In genomic region chr7:7099584-7100014, GRCh38 we compare ENCODE assay signal across 9 cellular contexts.
DNase-seq lines count a peak whose midpoint lies in the region; ATAC-seq, FAIRE-seq and TF ChIP-seq lines count a peak whose summit lies in the region.
"Had no signal": no experiment of that assay in that cellular context is flagged by ENCODE, and none has a peak within 500 bp of the region (broad histone marks: within the 10 kb centered on the region; RNA-seq: fewer than 3 reads in every experiment).

No MANE protein-coding gene starts in this region.

- H3K36me3 ChIP-seq in endothelial cell of umbilical vein (ENCODE audit: control insufficient read depth in 2 of 2, extremely low read depth in 1 of 2, insufficient read depth in 2 of 2, low read length in 2 of 2) (no peaks in the 10 kb centered on the region), mesendoderm (ENCODE audit: control insufficient read depth, insufficient read depth, low read length) (no peaks in the 10 kb centered on the region)

- no peak overlapping the region for H4K8ac ChIP-seq in mesendoderm (ENCODE audit: low read depth, low read length)

- H3K4me1 ChIP-seq in endothelial cell of umbilical vein (ENCODE audit: control insufficient read depth, extremely low read depth, insufficient read depth, low read length) (peaks cover 15% of the 10 kb centered on the region), mesendoderm (ENCODE audit: control insufficient read depth, low read depth, low read length) (peaks cover 18% of the 10 kb centered on the region)

- peak overlapping the region; percentile 0 for H3K4ac ChIP-seq in mesendoderm (ENCODE audit: low read depth, low read length)

- WGBS in mesendoderm (ENCODE audit: extremely low coverage, insufficient coverage, low lambda C conversion rate), result no CpG with 5 or more reads among the region's 1 CpG

- H3K79me2 ChIP-seq in endothelial cell of umbilical vein (ENCODE audit: control insufficient read depth, insufficient read depth, low read length) (no peaks in the 10 kb centered on the region), mesendoderm (ENCODE audit: control insufficient read depth, insufficient read depth, low read length) (no peaks in the 10 kb centered on the region)

- H4K5ac ChIP-seq in mesendoderm (ENCODE audit: low read length), result no peak overlapping the region

- H3K4me3 ChIP-seq in endothelial cell of umbilical vein (replicated peaks in 1 of 3; ENCODE audit: insufficient read depth in 1 of 3, low read depth in 1 of 3, low read length in 3 of 3), result no peak overlapping the region
- H3K4me3 ChIP-seq in mesendoderm (ENCODE audit: low read length), result no peak overlapping the region

- H2BK5ac ChIP-seq in mesendoderm (ENCODE audit: low read length), result no peak overlapping the region

- H3K27me3 ChIP-seq in endothelial cell of umbilical vein (ENCODE audit: control insufficient read depth in 2 of 2, insufficient read depth in 2 of 2, low read length in 2 of 2) (no peaks in the 10 kb centered on the region), mesendoderm (ENCODE audit: insufficient read depth, low read length, poor library complexity) (no peaks in the 10 kb centered on the region)

- CTCF ChIA-PET in endothelial cell of umbilical vein (lab: Charles Lee), result interaction anchor here (0.6 to 1.6 kb wide), 12 partner anchors 9 to 1197 kb away, joined by 3 to 14 read pairs (median 3); partner anchors contain the start of gene C1GALT1

- no peaks in the 10 kb centered on the region for H3K9me1 ChIP-seq in endothelial cell of umbilical vein (replicated peaks; ENCODE audit: control insufficient read depth, extremely low read depth, insufficient read depth, low read length)

- no peaks in the 10 kb centered on the region for H3K9me3 ChIP-seq in endothelial cell of umbilical vein (replicated peaks; ENCODE audit: control insufficient read depth, insufficient read depth, low read length)

- no peak overlapping the region for H3K56ac ChIP-seq in mesendoderm (ENCODE audit: low read length)

- no TSS peak for BruUV-seq in endothelial cell of umbilical vein (replicated peaks; lab: Mats Ljungman, UMichigan)

- no peak for TF ChIP-seq POLR2A in endothelial cell of umbilical vein (IDR thresholded peaks at IDR 0.05; ENCODE audit: low read depth, low read length)

- no peak overlapping the region for H2BK15ac ChIP-seq in mesendoderm (replicated peaks; ENCODE audit: low read depth)

- ATAC-seq in HG03025 (IDR thresholded peaks at IDR 0.05; ENCODE audit: low FRiP score, unreplicated experiment), result no peak

- no peak overlapping the region for H3K18ac ChIP-seq in mesendoderm (ENCODE audit: low read length)

- peak; percentile 83 for DNase-seq in GM03348 (ENCODE audit: low spot score)
- DNase-seq in NCI-H748 treated with DMSO at 0.1 percent for 48 hours (lab: John Stamatoyannopoulos, UW), result peak; percentile 55
- DNase-seq in endothelial cell of umbilical vein (ENCODE audit: low read depth, low spot score), result peak; percentile 97
- DNase-seq in mesendoderm, result peak; percentile 100
- DNase-seq in NCI-H2107 treated with DMSO at 0.1 percent for 48 hours (lab: John Stamatoyannopoulos, UW; ENCODE audit: unreplicated experiment), result no peak
- no peak for DNase-seq in activated gamma-delta T cell (lab: John Stamatoyannopoulos, UW)
- no peak for DNase-seq in activated CD4-positive, alpha-beta T cell treated with anti-CD3 and anti-CD28 coated beads for 48 hours

- H2AFZ ChIP-seq in endothelial cell of umbilical vein (ENCODE audit: low read depth, low read length), result peak overlapping the region; percentile 81

- no peaks in the 10 kb centered on the region for H3K79me1 ChIP-seq in mesendoderm (ENCODE audit: low read length)

- H3K27ac ChIP-seq in endothelial cell of umbilical vein (ENCODE audit: insufficient read depth, low read depth, low read length) (peak overlapping the region; percentile 33), mesendoderm (ENCODE audit: low read depth, low read length) (no peak overlapping the region)
- H3K27ac ChIP-seq: KMS-11 had no signal

- POLR2A ChIA-PET in endothelial cell of umbilical vein (lab: Charles Lee), result interaction anchor here (0.7 to 1.0 kb wide), 2 partner anchors 82 to 1078 kb away, joined by 3 to 4 read pairs; partner anchors contain the start of gene C1GALT1

- H2BK120ac ChIP-seq in mesendoderm (ENCODE audit: low read depth, low read length), result no peak overlapping the region

- H4K20me1 ChIP-seq in endothelial cell of umbilical vein (replicated peaks; ENCODE audit: control insufficient read depth, extremely low read depth, insufficient read depth, low read length), result no peaks in the 10 kb centered on the region

- dilution Hi-C loops in endothelial cell of umbilical vein (cut with MboI; ENCODE audit: extremely low pct_ligation_motif_present, low sequenced_read_pairs), result no loop called here

- H2AK5ac ChIP-seq in mesendoderm (ENCODE audit: low read length), result no peak overlapping the region

- H3K4me2 ChIP-seq in endothelial cell of umbilical vein (ENCODE audit: insufficient read depth, low read length) (peak overlapping the region; percentile 43), mesendoderm (ENCODE audit: low read length) (no peak overlapping the region)
- H3K4me2 ChIP-seq: KMS-11 had no signal

- H3K9ac ChIP-seq in endothelial cell of umbilical vein (replicated peaks; ENCODE audit: extremely low read depth, insufficient read depth, low read length) (no peak overlapping the region), mesendoderm (ENCODE audit: low read length) (no peak overlapping the region)
- H3K9ac ChIP-seq: KMS-11 had no signal

- peak; percentile 99 for FAIRE-seq in endothelial cell of umbilical vein (lab: Jason Lieb, UNC)

- H3K23ac ChIP-seq in mesendoderm (ENCODE audit: low read length), result no peak overlapping the region

- intact Hi-C loops in endothelial cell of umbilical vein (cut with micrococcal nuclease), result loop anchor here (1.0 to 5.0 kb wide), 5 partner anchors 83 to 1198 kb away; partner anchors contain the start of gene C1GALT1

- no peak for TF ChIP-seq CTCF in endothelial cell of umbilical vein (IDR thresholded peaks at IDR 0.05; ENCODE audit: extremely low read depth in 1 of 2, insufficient read depth in 1 of 2, low read depth in 1 of 2, low read length in 2 of 2)

TF ChIP-seq in endothelial cell of umbilical vein, 7 proteins besides CTCF, POLR2A, EP300 and RAD21:
- TF ChIP-seq GATA2 (IDR thresholded peaks at IDR 0.05; ENCODE audit: insufficient read depth, insufficient read length, low read depth, low read length) (no peak), JUN (IDR thresholded peaks at IDR 0.05; ENCODE audit: borderline replicate concordance, insufficient read depth, insufficient read length, low read depth) (peak; percentile 89), MYC (IDR thresholded peaks at IDR 0.05; ENCODE audit: low read depth, low read length) (no peak), EZH2 (IDR thresholded peaks at IDR 0.05; ENCODE audit: borderline replicate concordance, low read depth, low read length, severe bottlenecking) (no peak), FOS (IDR thresholded peaks at IDR 0.05; ENCODE audit: borderline replicate concordance, insufficient read depth, low read length) (peak; percentile 93), POLR2AphosphoS5 (IDR thresholded peaks at IDR 0.05; ENCODE audit: insufficient read depth, low read depth, low read length) (peak; percentile 72)
- TF ChIP-seq, protein P1, sequence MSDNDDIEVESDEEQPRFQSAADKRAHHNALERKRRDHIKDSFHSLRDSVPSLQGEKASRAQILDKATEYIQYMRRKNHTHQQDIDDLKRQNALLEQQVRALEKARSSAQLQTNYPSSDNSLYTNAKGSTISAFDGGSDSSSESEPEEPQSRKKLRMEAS (IDR thresholded peaks at IDR 0.05; ENCODE audit: insufficient read depth, insufficient read length), result no peak
TF ChIP-seq in endothelial cell of umbilical vein: peak in this region for 3.

Comparison
In these comparisons a context has a peak if more than half of its experiments do, and no peak if none do; other contexts are left out.
1. DNase-seq: peak in GM03348 (single experiment), NCI-H748 treated with DMSO at 0.1 percent for 48 hours (single experiment), endothelial cell of umbilical vein (single experiment) and mesendoderm (single experiment); none in NCI-H2107 treated with DMSO at 0.1 percent for 48 hours (single experiment), activated gamma-delta T cell (single experiment) and activated CD4-positive, alpha-beta T cell treated with anti-CD3 and anti-CD28 coated beads for 48 hours (single experiment).